ENCODE assay signal across 11 cellular contexts in genomic region chr19:883661-884211, GRCh38. TPM values are rescaled to one million over a fixed set of nuclear protein-coding genes. Genes with fewer than 3 reads are reported as not detected.
DNase-seq lines count a peak whose midpoint lies in the region; ATAC-seq lines count a peak whose summit lies in the region.
"Had no signal": no experiment of that assay in that cellular context is flagged by ENCODE, and none has a peak within 500 bp of the region (broad histone marks: within the 10 kb centered on the region; RNA-seq: fewer than 3 reads in every experiment).

No MANE protein-coding gene starts in this region.

- intact Hi-C loops in posterior vena cava (cut with DNase I): loop anchor here in 1 of 2 donors (10.0 kb wide), 1 partner anchor 291 kb away; the partner anchor contains the start of gene SBNO2

- DNase-seq in DMS79 (lab: John Stamatoyannopoulos, UW) (peak; percentile 87), NCI-H2171 (lab: John Stamatoyannopoulos, UW) (peak; percentile 31), islet precursor cell (peak; percentile 99), posterior vena cava (ENCODE audit: low spot score) (no peak)
- DNase-seq: activated CD4-positive, alpha-beta T cell treated with anti-CD3 and anti-CD28 coated beads, Interleukin-2, amount 50 U/mL, for 4 hours; activated naive CD4-positive, alpha-beta T cell treated with anti-CD3 and anti-CD28 coated beads, Interleukin-2, amount 10 ng/mL, durations not matched to agents 7 days and 5 days; left colon; NCI-H748 treated with DMSO at 0.1 percent for 48 hours had no signal

- ATAC-seq in HG02852 (IDR thresholded peaks at IDR 0.05; ENCODE audit: unreplicated experiment): no peak
- ATAC-seq in HG02870 (IDR thresholded peaks at IDR 0.05; ENCODE audit: unreplicated experiment): no peak
- ATAC-seq: left colon had no signal

RNA-seq across cellular contexts. Expression of gene MED16, which starts 9.3 kb away (rescaled TPM):
- total RNA-seq in posterior vena cava: 10 to 100 TPM; 29.4 to 33.6 TPM

RNA-seq across cellular contexts. Expression of gene RNU6-9, which starts 9.5 kb away (rescaled TPM):
- not detected for total RNA-seq in posterior vena cava
- total RNA-seq: chondrocyte, left colon had no signal

RNA-seq across cellular contexts. Expression of gene CFD, which starts 24.3 kb away (rescaled TPM):
- total RNA-seq in posterior vena cava: 100 to 1,000 TPM; 122 to 297 TPM

RNA-seq across cellular contexts. Expression of gene R3HDM4, which starts 29.3 kb away (rescaled TPM):
- total RNA-seq in posterior vena cava: 10 to 100 TPM; 36.2 to 41.5 TPM

RNA-seq across cellular contexts. Expression of gene ELANE, which starts 31.6 kb away (rescaled TPM):
- 1 to 10 TPM in 1 of 2 donors, under 1 TPM in 1; 0.33 to 2.2 TPM for total RNA-seq in posterior vena cava
- total RNA-seq: chondrocyte had no signal
